In genomic region chr2:44044281-44044720, GRCh38 we compare ENCODE assay signal across 8 cellular contexts. TPM values are rescaled to one million over a fixed set of nuclear protein-coding genes. Genes with fewer than 3 reads are reported as not detected.
A peak's percentile ranks its signal among the peaks of the same experiment; 100 is the strongest.
DNase-seq lines count a peak whose midpoint lies in the region; ATAC-seq and TF ChIP-seq lines count a peak whose summit lies in the region.

No MANE protein-coding gene starts in this region.

- no peak overlapping the region for H3K4me3 ChIP-seq in Karpas-422 (ENCODE audit: low read length)
- H3K4me3 ChIP-seq in PC-9, result no peak overlapping the region
- no peak overlapping the region for H3K4me3 ChIP-seq in esophagus squamous epithelium
- H3K4me3 ChIP-seq in neural cell (ENCODE audit: low read length), result no peak overlapping the region

- H3K4me1 ChIP-seq in Karpas-422 (ENCODE audit: low read length) (peaks cover 5% of the 10 kb centered on the region), PC-9 (replicated peaks; ENCODE audit: insufficient read depth) (no peaks in the 10 kb centered on the region), esophagus squamous epithelium (peaks cover 0 to 6% (median 3%) of the 10 kb centered on the region in 3 donors)

- H3F3A ChIP-seq in PC-9 (ENCODE audit: insufficient read depth, low read depth), result no peaks in the 10 kb centered on the region
- H3F3A ChIP-seq in neural cell (ENCODE audit: insufficient read depth, low read length, poor library complexity, severe bottlenecking), result no peaks in the 10 kb centered on the region

- H3K9me2 ChIP-seq in Karpas-422 (replicated peaks; ENCODE audit: insufficient read depth, low read length) (no peaks in the 10 kb centered on the region), PC-9 (ENCODE audit: insufficient read depth) (no peaks in the 10 kb centered on the region), neural cell (ENCODE audit: insufficient read depth, low read length) (no peaks in the 10 kb centered on the region)

- BruUV-seq in PC-9 (replicated peaks; lab: Mats Ljungman, UMichigan), result no TSS peak

- H3K27me3 ChIP-seq in Karpas-422 (ENCODE audit: low read length) (0 out of 2 replicates have a peak, but pooled peaks cover 4% of the 10 kb centered on the region), PC-9 (ENCODE audit: insufficient read depth, low read depth) (no peaks in the 10 kb centered on the region), esophagus squamous epithelium (no peaks in the 10 kb centered on the region), neural cell (ENCODE audit: insufficient read depth, low read depth, low read length) (no peaks in the 10 kb centered on the region)

- H3K79me2 ChIP-seq in Karpas-422 (ENCODE audit: low read length) (no peaks in the 10 kb centered on the region), PC-9 (ENCODE audit: low read depth) (no peaks in the 10 kb centered on the region), neural cell (replicated peaks; ENCODE audit: insufficient read depth, low read length) (no peaks in the 10 kb centered on the region)

- POLR2A ChIA-PET in PC-9 (lab: Charles Lee; ENCODE audit: unreplicated experiment), result interaction anchor here (0.6 to 0.9 kb wide), 3 partner anchors 37 to 435 kb away, joined by 4 to 7 read pairs (median 6); no protein-coding TSS in a partner anchor

- no peak overlapping the region; the same call in 1 of the 2 replicates for H2AFZ ChIP-seq in Karpas-422 (ENCODE audit: low read length)
- H2AFZ ChIP-seq in PC-9, result 0 out of 2 replicates have a peak overlapping the region, but pooled peaks have one; percentile 53
- H2AFZ ChIP-seq in neural cell (ENCODE audit: low read depth, low read length), result no peak overlapping the region

- no peak for TF ChIP-seq POLR2A in esophagus squamous epithelium (IDR thresholded peaks at IDR 0.05)

- peak; percentile 17 for TF ChIP-seq EP300 in neural cell (conservative IDR thresholded peaks at IDR 0.05; ENCODE audit: poor library complexity, severe bottlenecking)

- H4K20me1 ChIP-seq in Karpas-422 (ENCODE audit: insufficient read depth, low read depth, low read length) (no peaks in the 10 kb centered on the region), PC-9 (ENCODE audit: insufficient read depth) (no peaks in the 10 kb centered on the region), neural cell (ENCODE audit: insufficient read depth) (no peaks in the 10 kb centered on the region)

- H3K9ac ChIP-seq in Karpas-422 (ENCODE audit: low read length), result peak overlapping the region; percentile 38; the same call in 1 of the 2 replicates
- H3K9ac ChIP-seq in neural cell (ENCODE audit: low read length), result no peak overlapping the region

- intact Hi-C loops in PC-9 (cut with micrococcal nuclease; ENCODE audit: unreplicated experiment), result loop anchor here (1.0 to 10.0 kb wide), 8 partner anchors 166 to 910 kb away; no protein-coding TSS in a partner anchor
- intact Hi-C loops in esophagus squamous epithelium (cut with DNase I), result no loop called here

- CTCF ChIA-PET in PC-9 (lab: Charles Lee), result interaction anchor here (0.6 to 1.7 kb wide), 10 partner anchors 9 to 911 kb away, joined by 3 to 19 read pairs (median 6); no protein-coding TSS in a partner anchor

- 0% methylated on average over 1 to 5 of the region's 10 CpGs for WGBS in esophagus squamous epithelium, 2 donors

- H3K27ac ChIP-seq in Karpas-422 (ENCODE audit: low read length) (no peak overlapping the region), PC-9 (no peak overlapping the region), esophagus squamous epithelium (no peak overlapping the region), neural cell (ENCODE audit: low read length) (no peak overlapping the region)

- peak; percentile 90 for TF ChIP-seq CTCF in PC-9 (conservative IDR thresholded peaks at IDR 0.05)
- TF ChIP-seq CTCF in esophagus squamous epithelium (IDR thresholded peaks at IDR 0.05), result peak; percentile 56 to 81 (median 78)
- TF ChIP-seq CTCF in neural cell (IDR thresholded peaks at IDR 0.05; ENCODE audit: poor library complexity, severe bottlenecking), result peak; percentile 96

- H3K36me3 ChIP-seq in Karpas-422 (ENCODE audit: insufficient read depth, low read length) (no peaks in the 10 kb centered on the region), PC-9 (ENCODE audit: low read depth) (no peaks in the 10 kb centered on the region), esophagus squamous epithelium (no peaks in the 10 kb centered on the region), neural cell (ENCODE audit: insufficient read depth, low read length) (no peaks in the 10 kb centered on the region)

- H3K4me2 ChIP-seq in Karpas-422 (ENCODE audit: low read depth, low read length, poor library complexity, severe bottlenecking), result no peak overlapping the region
- H3K4me2 ChIP-seq in PC-9, result peak overlapping the region; percentile 67
- H3K4me2 ChIP-seq in neural cell (ENCODE audit: low read length), result no peak overlapping the region

- peak; percentile 93 for TF ChIP-seq RAD21 in neural cell (conservative IDR thresholded peaks at IDR 0.05)

- DNase-seq in Daoy (ENCODE audit: low read depth) (peak; percentile 78), Karpas-422 (peak; percentile 93), PC-9 (peak; percentile 79 to 86), activated T-cell treated with anti-CD3 and anti-CD28 coated beads for 48 hours (ENCODE audit: low read depth) (peak; percentile 78), esophagus squamous epithelium (lab: John Stamatoyannopoulos, UW) (peak; percentile 5)
- peak; percentile 85 for DNase-seq in stimulated activated naive CD8-positive, alpha-beta T cell treated with anti-CD3 and anti-CD28 coated beads, Interleukin-15, Interleukin-2, amounts not matched to agents 100 U/mL and 50 U/mL, for 24 hours

- peak; percentile 97 for ATAC-seq in GM21825 (IDR thresholded peaks at IDR 0.05; ENCODE audit: unreplicated experiment)
- ATAC-seq in stimulated activated naive CD8-positive, alpha-beta T cell treated with anti-CD3 and anti-CD28 coated beads, Interleukin-15, Interleukin-2, amounts not matched to agents 100 U/mL and 50 U/mL, for 24 hours, result peak; percentile 99

- H3K9me3 ChIP-seq in Karpas-422 (ENCODE audit: low read length), result no peaks in the 10 kb centered on the region
- H3K9me3 ChIP-seq in PC-9 (ENCODE audit: insufficient read depth, low read depth), result no peaks in the 10 kb centered on the region
- H3K9me3 ChIP-seq in esophagus squamous epithelium, result no peaks in the 10 kb centered on the region
- no peaks in the 10 kb centered on the region for H3K9me3 ChIP-seq in neural cell (ENCODE audit: low read length)

TF ChIP-seq in neural cell, 6 proteins besides CTCF, POLR2A, EP300 and RAD21:
- TF ChIP-seq EZH2 (IDR thresholded peaks at IDR 0.05; ENCODE audit: borderline replicate concordance, insufficient read depth, low read length, poor library complexity, severe bottlenecking) (no peak), MXI1 (conservative IDR thresholded peaks at IDR 0.05; ENCODE audit: poor library complexity, severe bottlenecking) (no peak), SMC3 (conservative IDR thresholded peaks at IDR 0.05; ENCODE audit: poor library complexity) (peak; percentile 87), POLR2AphosphoS5 (IDR thresholded peaks at IDR 0.05) (no peak)
TF ChIP-seq in neural cell: peak in this region for 1.

RNA-seq across cellular contexts. Expression of gene LRPPRC, which starts 48.5 kb away (rescaled TPM):
- 60.2 and 61.7 TPM in 2 replicates for total RNA-seq in Daoy (2014; rRNA removed; shearing (Covaris generic))
- total RNA-seq in Karpas-422 (2014; rRNA removed; shearing (Covaris generic); ENCODE audit: low replicate concordance), result 62.9 and 82.7 TPM in 2 replicates
- 133 and 149 TPM in 2 replicates for total RNA-seq in PC-9 (2021)
- total RNA-seq in esophagus squamous epithelium, result 10 to 100 TPM; 35.7 to 65.0 (median 53.2) TPM
- 63.1 and 66.5 TPM in 2 replicates for polyA plus RNA-seq in neural cell
- 108 and 133 TPM in 2 replicates for polyA minus RNA-seq in neural cell

Comparison
In these comparisons a context has a peak if more than half of its experiments do, and no peak if none do; other contexts are left out.
1. DNase-seq: peak in every context shown above with its lines; median percentile 93 in Karpas-422; 85 in stimulated activated naive CD8-positive, alpha-beta T cell treated with anti-CD3 and anti-CD28 coated beads, Interleukin-15, Interleukin-2, amounts not matched to agents 100 U/mL and 50 U/mL, for 24 hours; 82 in PC-9; 78 in Daoy; 78 in activated T-cell treated with anti-CD3 and anti-CD28 coated beads for 48 hours; 5 in esophagus squamous epithelium.